Comparison of ENCODE assay signal across 3 cellular contexts in the genomic region with DNA sequence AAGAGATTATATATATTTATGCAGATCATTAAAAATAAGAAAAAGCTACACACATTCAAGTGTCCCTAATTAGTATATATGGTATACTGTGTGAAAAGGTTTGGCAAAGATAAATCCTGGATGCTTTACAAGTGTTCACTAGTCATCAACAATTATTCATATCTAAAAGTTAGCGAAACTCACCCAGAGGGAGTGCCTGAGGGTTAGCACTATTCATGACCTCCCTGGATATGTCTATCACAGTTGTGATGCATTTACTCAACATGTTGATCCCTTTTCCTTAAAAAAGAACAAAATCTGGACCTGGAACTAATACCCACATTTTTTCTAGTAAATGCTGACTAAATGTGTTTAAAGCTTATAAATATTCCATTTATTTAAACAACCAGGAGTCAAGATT.
"Had no signal": no experiment of that assay in that cellular context is flagged by ENCODE, and none has a peak within 500 bp of the region (broad histone marks: within the 10 kb centered on the region; RNA-seq: fewer than 3 reads in every experiment).

No MANE protein-coding gene starts in this region.

- H3K4me3 ChIP-seq: GM12878 had no signal

- DNase-seq: GDM1, GF-D8 had no signal

- ATAC-seq: GM12878 had no signal
